Comparison of ENCODE assay signal across 25 cellular contexts in genomic region chr2:176147215-176147789, GRCh38. TPM values are rescaled to one million over a fixed set of nuclear protein-coding genes. Genes with fewer than 3 reads are reported as not detected.
DNase-seq lines count a peak whose midpoint lies in the region; ATAC-seq and TF ChIP-seq lines count a peak whose summit lies in the region.
"Had no signal": no experiment of that assay in that cellular context is flagged by ENCODE, and none has a peak within 500 bp of the region (broad histone marks: within the 10 kb centered on the region; RNA-seq: fewer than 3 reads in every experiment).

No MANE protein-coding gene starts in this region.

- H3K36me3 ChIP-seq in spleen: no peaks in the 10 kb centered on the region
- peaks cover 0 to 32% (median 0%) of the 10 kb centered on the region in 3 donors for H3K36me3 ChIP-seq in tibial nerve

- ATAC-seq in T-helper 17 cell (no peak), HG03108 (IDR thresholded peaks at IDR 0.05; ENCODE audit: unreplicated experiment) (no peak)
- ATAC-seq: K562 had no signal

- H3K36me3 Mint-ChIP-seq in T-helper 17 cell (ENCODE audit: low read depth): peaks cover 5% of the 10 kb centered on the region
- H3K36me3 Mint-ChIP-seq: CD4-positive, alpha-beta memory T cell had no signal

- no peak for TF ChIP-seq EP300 in tibial nerve (IDR thresholded peaks at IDR 0.05)

- H3K4me3 ChIP-seq in epithelial cell of proximal tubule (ENCODE audit: low read depth, low read length) (peak overlapping the region; percentile 70), spleen (no peak overlapping the region), tibial nerve (no peak overlapping the region)
- H3K4me3 ChIP-seq: K562 had no signal

- H3K27me3 ChIP-seq in spleen (replicated peaks in 1 of 7): peaks cover 0 to 100% (median 59%) of the 10 kb centered on the region in 7 donors
- peaks cover 0 to 64% of the 10 kb centered on the region in 2 donors for H3K27me3 ChIP-seq in tibial nerve

- DNase-seq in T-helper 17 cell (no peak), epithelial cell of proximal tubule (ENCODE audit: low read depth) (no peak), mesenteric fat pad (ENCODE audit: low spot score) (peak; percentile 45), spleen (peak; percentile 41), tibial nerve (ENCODE audit: low spot score in 2 of 2) (no peak), DMS79 (lab: John Stamatoyannopoulos, UW) (no peak)
- DNase-seq in effector CD4-positive, alpha-beta T cell: no peak
- DNase-seq: C1 segment of cervical spinal cord; CD4-positive, alpha-beta memory T cell; COR-L47; DMS53; H9; Kasumi-1; MV-4-11; NCI-H1105; NCI-H146; NCI-H1930; NCI-H2107; NCI-H446 treated with DMSO at 0.1 percent for 48 hours; NCI-H526; Right ventricle myocardium superior; RPMI8226 had no signal

- H3K27me3 Mint-ChIP-seq in T-helper 17 cell: peaks cover 94% of the 10 kb centered on the region

- no peak overlapping the region for H3K27ac Mint-ChIP-seq in T-helper 17 cell
- H3K27ac Mint-ChIP-seq: H9 had no signal

- peak overlapping the region; percentile 33 for H3K4me3 Mint-ChIP-seq in T-helper 17 cell

- H3K9me3 ChIP-seq in T-helper 17 cell (ENCODE audit: control insufficient read depth, low read length, poor library complexity, severe bottlenecking) (no peaks in the 10 kb centered on the region), spleen (no peaks in the 10 kb centered on the region), tibial nerve (no peaks in the 10 kb centered on the region)

- WGBS in spleen, 5 donors: 24 to 47% (median 35%) methylated on average over 28 to 30 of the region's 30 CpGs
- 76 to 81% methylated on average over 30 of the region's 30 CpGs for WGBS in tibial nerve, 2 donors

- peaks cover 0 to 19% (median 4%) of the 10 kb centered on the region in 6 donors for H3K4me1 ChIP-seq in spleen
- no peaks in the 10 kb centered on the region for H3K4me1 ChIP-seq in tibial nerve

- H3K27ac ChIP-seq in spleen (no peak overlapping the region), tibial nerve (no peak overlapping the region)

- intact Hi-C loops in spleen (cut with DNase I; ENCODE audit: low total_unique reads): no loop called here

- peaks cover 5% of the 10 kb centered on the region for H3K4me1 Mint-ChIP-seq in T-helper 17 cell

- TF ChIP-seq POLR2A in spleen (IDR thresholded peaks at IDR 0.05) (no peak), tibial nerve (IDR thresholded peaks at IDR 0.05) (no peak)

- TF ChIP-seq CTCF in epithelial cell of proximal tubule (conservative IDR thresholded peaks at IDR 0.05; ENCODE audit: low read depth, low read length): no peak
- no peak for TF ChIP-seq CTCF in spleen (IDR thresholded peaks at IDR 0.05 in 8 of 11, conservative IDR thresholded peaks at IDR 0.05 in 3 of 11)
- no peak for TF ChIP-seq CTCF in tibial nerve (IDR thresholded peaks at IDR 0.05)

RNA-seq across cellular contexts. Expression of gene HOXD4, which starts 4.0 kb away (rescaled TPM):
- total RNA-seq in T-helper 17 cell (not detected), epithelial cell of proximal tubule (26.0 and 28.0 TPM in 2 replicates), mesenteric fat pad (4.1 TPM), spleen (1 to 10 TPM; 3.9 to 9.8 (median 8.3) TPM), tibial nerve (10 to 100 TPM in 3 of 4 donors, 1 to 10 TPM in 1; 3.8 to 17.1 (median 16.6) TPM)
- 1 to 10 TPM in 2 of 3 donors, under 1 TPM in 1; 0.88 to 5.1 (median 2.1) TPM for polyA plus RNA-seq in spleen
- total RNA-seq: CD4-positive, alpha-beta memory T cell; H9; HT1080; K562; Right ventricle myocardium superior had no signal
- polyA plus RNA-seq: CD4-positive, alpha-beta memory T cell; K562 had no signal

RNA-seq across cellular contexts. Expression of gene HOXD3, which starts 9.8 kb away (rescaled TPM):
- total RNA-seq in T-helper 17 cell (not detected), epithelial cell of proximal tubule (8.2 and 9.4 TPM in 2 replicates), mesenteric fat pad (5.3 TPM), spleen (10 to 100 TPM in 2 of 7 donors, 1 to 10 TPM in 5; 4.5 to 15.3 (median 9.8) TPM), tibial nerve (10 to 100 TPM; 10.5 to 11.7 (median 11.0) TPM)
- polyA plus RNA-seq in spleen: 1 to 10 TPM; 1.2 to 4.4 (median 1.7) TPM
- total RNA-seq: CD4-positive, alpha-beta memory T cell; H9; HT1080; K562 had no signal
- polyA plus RNA-seq: CD4-positive, alpha-beta memory T cell; K562 had no signal

RNA-seq across cellular contexts. Expression of gene HOXD8, which starts 17.8 kb away (rescaled TPM):
- total RNA-seq in T-helper 17 cell (not detected), epithelial cell of proximal tubule (18.0 and 26.5 TPM in 2 replicates), mesenteric fat pad (13.3 TPM), spleen (10 to 100 TPM; 10.5 to 27.0 (median 16.8) TPM), tibial nerve (10 to 100 TPM; 12.6 to 19.5 (median 16.7) TPM)
- polyA plus RNA-seq in spleen: 10 to 100 TPM in 1 of 3 donors, 1 to 10 TPM in 2; 4.7 to 15.7 (median 6.0) TPM
- total RNA-seq: CD4-positive, alpha-beta memory T cell; H9 had no signal
- polyA plus RNA-seq: CD4-positive, alpha-beta memory T cell had no signal

RNA-seq across cellular contexts. Expression of gene HOXD9, which starts 24.8 kb away (rescaled TPM):
- total RNA-seq in T-helper 17 cell (not detected), epithelial cell of proximal tubule (9.8 and 11.5 TPM in 2 replicates), mesenteric fat pad (6.1 TPM), spleen (1 to 10 TPM; 1.1 to 4.0 (median 2.9) TPM), tibial nerve (1 to 10 TPM; 1.9 to 9.4 (median 5.9) TPM)
- polyA plus RNA-seq in spleen: 1 to 10 TPM; 1.2 to 3.6 (median 1.5) TPM
- total RNA-seq: CD4-positive, alpha-beta memory T cell; H9; K562; Right ventricle myocardium superior had no signal
- polyA plus RNA-seq: CD4-positive, alpha-beta memory T cell; K562 had no signal

RNA-seq across cellular contexts. Expression of gene HOXD10, which starts 30.7 kb away (rescaled TPM):
- total RNA-seq in T-helper 17 cell (not detected), epithelial cell of proximal tubule (14.3 and 18.8 TPM in 2 replicates), mesenteric fat pad (1.7 TPM), spleen (not detected), tibial nerve (1 to 10 TPM in 2 of 4 donors, under 1 TPM in 2; 0.39 to 2.1 (median 1.1) TPM)
- polyA plus RNA-seq in spleen: under 1 TPM in 1 of 3 donors, not detected in 2; 0.06 TPM
- total RNA-seq: CD4-positive, alpha-beta memory T cell; H9; K562; Right ventricle myocardium superior had no signal
- polyA plus RNA-seq: CD4-positive, alpha-beta memory T cell; K562 had no signal

Comparison
In these comparisons a context has a peak if more than half of its experiments do, and no peak if none do; other contexts are left out.
1. DNase-seq: peak in mesenteric fat pad (single experiment) and spleen (single experiment); none in T-helper 17 cell (0 of 3), epithelial cell of proximal tubule (single experiment), tibial nerve (0 of 2), effector CD4-positive, alpha-beta T cell (single experiment) and DMS79 (single experiment).
2. RNA of gene HOXD8, which starts 17.8 kb away (total RNA-seq): 12.6 to 19.5 TPM in tibial nerve, 18.0 to 26.5 TPM in epithelial cell of proximal tubule, 10.5 to 27.0 TPM in spleen and 13.3 TPM in mesenteric fat pad (single experiment); not detected in T-helper 17 cell; every median in the first group is over 10 times any median in the second.